In the genomic region with DNA sequence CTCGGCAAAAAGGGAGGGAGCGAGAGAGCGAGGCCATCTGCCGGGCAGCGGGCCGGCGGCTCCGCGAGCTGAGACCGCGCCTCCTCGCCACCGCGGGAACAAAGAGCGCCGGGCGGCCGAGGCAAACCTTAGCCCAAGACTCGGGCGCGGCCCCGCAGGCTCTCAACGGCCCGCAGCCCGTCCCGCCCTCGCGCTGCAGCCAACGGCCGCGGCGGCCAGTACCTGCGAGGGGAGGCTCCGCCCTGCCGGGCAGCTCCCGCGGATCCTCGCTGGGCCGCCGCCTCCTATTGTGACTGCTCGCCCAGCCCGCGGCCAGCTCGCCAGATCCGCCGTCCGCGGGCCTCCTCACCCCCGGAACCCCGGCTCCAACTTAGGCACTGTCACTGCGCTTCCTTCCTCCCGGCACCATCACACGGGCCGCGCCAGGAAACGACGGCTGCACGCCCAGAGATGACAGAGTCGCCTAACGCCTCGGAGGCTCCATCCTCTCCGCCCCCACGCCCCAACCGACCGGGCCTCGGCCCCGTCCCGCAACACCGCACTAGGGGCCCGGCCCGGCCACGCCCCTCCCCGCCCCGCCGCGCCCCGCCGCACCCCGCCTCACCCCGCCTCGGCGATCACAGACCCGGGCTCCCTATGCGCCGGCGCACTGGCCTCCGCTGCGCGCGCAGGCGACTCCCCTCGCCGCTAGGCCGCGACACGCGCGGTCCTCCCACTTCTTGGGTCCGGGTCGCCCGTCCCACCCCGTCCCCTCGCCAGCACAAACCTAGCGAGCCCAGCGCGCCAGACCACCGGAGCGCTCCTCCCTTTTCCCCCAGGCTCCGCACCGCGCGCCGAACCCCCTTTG, we compare ENCODE assay signal across 8 cellular contexts. TPM values are rescaled to one million over a fixed set of nuclear protein-coding genes. Genes with fewer than 3 reads are reported as not detected.
A peak's percentile ranks its signal among the peaks of the same experiment; 100 is the strongest.
DNase-seq lines count a peak whose midpoint lies in the region; ATAC-seq and TF ChIP-seq lines count a peak whose summit lies in the region.

No MANE protein-coding gene starts in this region.

- H3K4me1 ChIP-seq in right atrium auricular region (peaks cover 0 to 33% of the 10 kb centered on the region in 2 donors), uterus (no peaks in the 10 kb centered on the region)

- no peaks in the 10 kb centered on the region for H3K9me3 ChIP-seq in right atrium auricular region
- H3K9me3 ChIP-seq in uterus: no peaks in the 10 kb centered on the region

- ATAC-seq in HG02852 (IDR thresholded peaks at IDR 0.05; ENCODE audit: unreplicated experiment): peak; percentile 62

- H3K27me3 ChIP-seq in right atrium auricular region (no peaks in the 10 kb centered on the region), uterus (no peaks in the 10 kb centered on the region)

- H3K4me3 ChIP-seq in right atrium auricular region (peak overlapping the region; percentile 74 to 96), uterus (peak overlapping the region; percentile 80 to 93)

- intact Hi-C loops in uterus (cut with DNase I; ENCODE audit: low total_unique reads): no loop called here

- in situ Hi-C loops in GM13977 (cut with MboI; ENCODE audit: low pct_unique_long_range_greater_than_20kb, low sequenced_read_pairs, unreplicated experiment): loop anchor here (25.0 kb wide), 1 partner anchor 312 kb away; no protein-coding TSS in a partner anchor

- H3K36me3 ChIP-seq in right atrium auricular region (no peaks in the 10 kb centered on the region), uterus (no peaks in the 10 kb centered on the region)

- H3K4me1 Mint-ChIP-seq in T-helper 1 cell treated with Interleukin-12 subunit alpha and Interleukin-12 subunit beta and Interleukin-4 antibody, amounts not matched to agents 30 μg/mL and 1 μg/mL, for 36 hours (ENCODE audit: low read depth): peaks cover 29% of the 10 kb centered on the region

- H3K27ac Mint-ChIP-seq in T-helper 1 cell treated with Interleukin-12 subunit alpha and Interleukin-12 subunit beta and Interleukin-4 antibody, amounts not matched to agents 30 μg/mL and 1 μg/mL, for 36 hours: peak overlapping the region; percentile 95

- no peaks in the 10 kb centered on the region for H3K9me3 Mint-ChIP-seq in T-helper 1 cell treated with Interleukin-12 subunit alpha and Interleukin-12 subunit beta and Interleukin-4 antibody, amounts not matched to agents 30 μg/mL and 1 μg/mL, for 36 hours

- H3K4me3 Mint-ChIP-seq in T-helper 1 cell treated with Interleukin-12 subunit alpha and Interleukin-12 subunit beta and Interleukin-4 antibody, amounts not matched to agents 30 μg/mL and 1 μg/mL, for 36 hours: peak overlapping the region; percentile 92

- TF ChIP-seq CTCF in GM13977 (IDR thresholded peaks at IDR 0.05; ENCODE audit: extremely low read depth, insufficient read depth, missing control alignments) (peak; percentile 38), right atrium auricular region (IDR thresholded peaks at IDR 0.05) (peak in 1 of 2 donors; percentile 22), uterus (IDR thresholded peaks at IDR 0.05) (peak in 2 of 4 experiments; percentile 12 to 34)

- DNase-seq in GM13977 (ENCODE audit: low spot score): peak; percentile 97
- peak; percentile 94 for DNase-seq in NCI-H146 treated with DMSO at 0.1 percent for 48 hours (lab: John Stamatoyannopoulos, UW; ENCODE audit: unreplicated experiment)
- peak in 55 of 56 donors; percentile 34 to 99 (median 83) for DNase-seq in amygdala (lab: John Stamatoyannopoulos, UW)
- peak; percentile 75 for DNase-seq in right atrium auricular region (ENCODE audit: low spot score)
- DNase-seq in putamen (ENCODE audit: low spot score): peak; percentile 88
- DNase-seq in uterus: peak; percentile 83 to 89

- H3K27ac ChIP-seq in right atrium auricular region (peak overlapping the region; percentile 94 to 96), uterus (peak overlapping the region; percentile 95 to 98)

- peak; percentile 17 to 59 for TF ChIP-seq POLR2A in uterus (IDR thresholded peaks at IDR 0.05)

- peaks cover 8% of the 10 kb centered on the region for H3K36me3 Mint-ChIP-seq in T-helper 1 cell treated with Interleukin-12 subunit alpha and Interleukin-12 subunit beta and Interleukin-4 antibody, amounts not matched to agents 30 μg/mL and 1 μg/mL, for 36 hours (ENCODE audit: low read depth)

- H3K27me3 Mint-ChIP-seq in T-helper 1 cell treated with Interleukin-12 subunit alpha and Interleukin-12 subunit beta and Interleukin-4 antibody, amounts not matched to agents 30 μg/mL and 1 μg/mL, for 36 hours (ENCODE audit: low read depth): no peaks in the 10 kb centered on the region

RNA-seq across cellular contexts. Expression of a gene that starts 0.5 kb away (rescaled TPM):
- total RNA-seq in right atrium auricular region: 10 to 100 TPM; 21.4 to 38.6 TPM
- 10 to 100 TPM; 18.2 to 79.2 (median 30.6) TPM for total RNA-seq in uterus

Comparison
In these comparisons a context has a peak if more than half of its experiments do, and no peak if none do; other contexts are left out.
1. Peak in every context shown above with its lines: DNase-seq, ATAC-seq, H3K4me3 ChIP-seq and H3K27ac ChIP-seq.